ENCODE assay signal across 17 cellular contexts in the genomic region with DNA sequence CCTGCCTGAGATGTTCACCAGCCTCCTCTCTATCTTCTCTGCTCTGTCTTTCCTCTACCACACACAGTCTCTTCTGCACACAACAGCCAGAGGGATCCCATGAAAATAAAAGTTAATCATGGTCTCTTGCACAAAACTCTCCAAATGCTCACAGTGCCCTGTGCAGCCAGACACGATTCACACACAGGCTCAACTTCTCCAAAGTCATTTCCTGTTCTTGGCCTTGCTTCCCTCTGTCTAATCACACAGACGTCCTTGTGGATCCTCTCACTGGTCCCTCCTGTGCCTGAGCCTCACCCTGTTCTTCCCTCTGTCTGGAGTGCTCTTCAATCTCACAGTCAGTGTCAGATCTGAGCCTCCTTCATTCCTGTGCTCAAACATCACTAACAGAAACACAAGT. TPM values are rescaled to one million over a fixed set of nuclear protein-coding genes. Genes with fewer than 3 reads are reported as not detected.
"Had no signal": no experiment of that assay in that cellular context is flagged by ENCODE, and none has a peak within 500 bp of the region (broad histone marks: within the 10 kb centered on the region; RNA-seq: fewer than 3 reads in every experiment).

No MANE protein-coding gene starts in this region.

- H3K9me3 ChIP-seq: esophagus squamous epithelium, psoas muscle, sigmoid colon, transverse colon had no signal

- H3K9me3 Mint-ChIP-seq: activated B cell treated with CpG ODN at 0.5 μM for 24 hours, memory B cell had no signal

- H3K27me3 ChIP-seq: transverse colon had no signal

- H3K27ac ChIP-seq: esophagus squamous epithelium, psoas muscle, sigmoid colon, transverse colon had no signal

- H3K4me1 ChIP-seq: esophagus squamous epithelium, psoas muscle, sigmoid colon, transverse colon had no signal

- H3K4me3 ChIP-seq: esophagus squamous epithelium, psoas muscle, sigmoid colon, transverse colon had no signal

- H3K4me3 Mint-ChIP-seq: activated B cell treated with CpG ODN at 0.5 μM for 24 hours; activated T-cell treated with anti-CD3 and anti-CD28 coated beads, Interleukin-2, amount 50 U/mL, for 24 hours; memory B cell; natural killer cell treated with Interleukin-12 subunit alpha and Interleukin-12 subunit beta and Interleukin-15 and Interleukin-18, amount 100 ng/mL, for 72 hours had no signal

- ATAC-seq: activated naive CD4-positive, alpha-beta T cell treated with anti-CD3 and anti-CD28 coated beads, Interleukin-2, amount 50 U/mL, for 72 hours; natural killer cell treated with Interleukin-12 subunit alpha and Interleukin-12 subunit beta and Interleukin-15 and Interleukin-18, amount 100 ng/mL, for 72 hours; psoas muscle had no signal

- H3K36me3 ChIP-seq: esophagus squamous epithelium, sigmoid colon, transverse colon had no signal

- H3K4me1 Mint-ChIP-seq: activated B cell treated with CpG ODN at 0.5 μM for 24 hours had no signal

- H3K27ac Mint-ChIP-seq: activated B cell treated with CpG ODN at 0.5 μM for 24 hours; activated naive CD4-positive, alpha-beta T cell treated with anti-CD3 and anti-CD28 coated beads, Interleukin-2, amount 50 U/mL, for 72 hours; activated T-cell treated with anti-CD3 and anti-CD28 coated beads, Interleukin-2, amount 50 U/mL, for 24 hours; memory B cell; natural killer cell treated with Interleukin-12 subunit alpha and Interleukin-12 subunit beta and Interleukin-15 and Interleukin-18, amount 100 ng/mL, for 72 hours had no signal

- H3K36me3 Mint-ChIP-seq: activated naive CD4-positive, alpha-beta T cell treated with anti-CD3 and anti-CD28 coated beads, Interleukin-2, amount 50 U/mL, for 72 hours; memory B cell; natural killer cell treated with Interleukin-12 subunit alpha and Interleukin-12 subunit beta and Interleukin-15 and Interleukin-18, amount 100 ng/mL, for 72 hours had no signal

- DNase-seq: activated B cell treated with CpG ODN at 0.5 μM for 24 hours; activated CD4-positive, alpha-beta T cell treated with anti-CD3 and anti-CD28 coated beads, Interleukin-2, amount 50 U/mL, for 1 hour; activated effector memory CD4-positive, alpha-beta T cell treated with anti-CD3 and anti-CD28 coated beads, Interleukin-2, amount 50 U/mL, for 16 hours; activated T-cell treated with anti-CD3 and anti-CD28 coated beads, Interleukin-2, amount 50 U/mL, for 24 hours; cerebellar nuclear complex; esophagus squamous epithelium; foreskin fibroblast; glutamatergic neuron; nucleus accumbens; psoas muscle; sigmoid colon; stimulated activated CD4-positive, alpha-beta T cell treated with anti-CD3 and anti-CD28 coated beads, Interleukin-2, amount 100 ng/mL, for 24 hours; stimulated activated naive CD4-positive, alpha-beta T cell; transverse colon had no signal

RNA-seq across cellular contexts. Expression of a gene that starts 7.8 kb away (rescaled TPM):
- total RNA-seq: activated B cell treated with CpG ODN at 0.5 μM for 24 hours had no signal

RNA-seq across cellular contexts. Expression of a gene that starts 15.4 kb away (rescaled TPM):
- total RNA-seq: activated B cell treated with CpG ODN at 0.5 μM for 24 hours; activated naive CD4-positive, alpha-beta T cell treated with anti-CD3 and anti-CD28 coated beads, Interleukin-2, amount 50 U/mL, for 72 hours; esophagus squamous epithelium; natural killer cell treated with Interleukin-12 subunit alpha and Interleukin-12 subunit beta and Interleukin-15 and Interleukin-18, amount 100 ng/mL, for 72 hours; psoas muscle; sigmoid colon; transverse colon had no signal
- polyA plus RNA-seq: psoas muscle, sigmoid colon had no signal

RNA-seq across cellular contexts. Expression of a gene that starts 35.5 kb away (rescaled TPM):
- total RNA-seq: activated B cell treated with CpG ODN at 0.5 μM for 24 hours; activated naive CD4-positive, alpha-beta T cell treated with anti-CD3 and anti-CD28 coated beads, Interleukin-2, amount 50 U/mL, for 72 hours; natural killer cell treated with Interleukin-12 subunit alpha and Interleukin-12 subunit beta and Interleukin-15 and Interleukin-18, amount 100 ng/mL, for 72 hours had no signal

RNA-seq across cellular contexts. Expression of a gene that starts 37.7 kb away (rescaled TPM):
- total RNA-seq: activated naive CD4-positive, alpha-beta T cell treated with anti-CD3 and anti-CD28 coated beads, Interleukin-2, amount 50 U/mL, for 72 hours had no signal
